In the genomic region with DNA sequence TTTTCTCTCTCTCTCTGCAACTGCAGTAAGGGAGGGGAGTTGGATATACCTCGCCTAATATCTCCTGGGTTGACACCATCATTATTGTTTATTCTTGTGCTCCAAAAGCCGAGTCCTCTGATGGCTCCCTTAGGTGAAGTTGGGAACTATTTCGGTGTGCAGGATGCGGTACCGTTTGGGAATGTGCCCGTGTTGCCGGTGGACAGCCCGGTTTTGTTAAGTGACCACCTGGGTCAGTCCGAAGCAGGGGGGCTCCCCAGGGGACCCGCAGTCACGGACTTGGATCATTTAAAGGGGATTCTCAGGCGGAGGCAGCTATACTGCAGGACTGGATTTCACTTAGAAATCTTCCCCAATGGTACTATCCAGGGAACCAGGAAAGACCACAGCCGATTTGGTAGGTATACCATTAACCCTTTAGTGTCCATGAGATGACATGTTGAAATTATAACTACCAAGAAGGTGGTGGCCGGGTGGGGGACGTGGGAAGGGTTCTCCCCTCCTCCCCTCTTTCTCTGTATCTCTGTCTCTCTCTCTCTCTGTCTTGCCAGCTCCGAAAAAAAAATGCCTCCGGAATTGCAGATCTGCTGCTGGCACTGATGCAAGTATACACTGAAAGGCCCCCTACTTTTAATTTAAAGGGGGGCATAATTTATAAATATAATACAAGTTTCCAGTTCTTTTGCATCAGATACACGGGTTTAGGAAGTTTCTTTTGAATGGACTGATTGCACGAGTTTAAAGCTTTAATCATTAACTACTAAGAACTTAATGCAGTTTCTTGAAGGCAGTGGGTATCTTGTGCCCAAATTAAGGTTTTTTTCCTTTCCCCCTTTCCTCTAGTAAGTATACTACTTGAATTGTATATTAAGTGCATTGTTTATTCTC, we compare ENCODE assay signal across 10 cellular contexts. TPM values are rescaled to one million over a fixed set of nuclear protein-coding genes. Genes with fewer than 3 reads are reported as not detected.
DNase-seq lines count a peak whose midpoint lies in the region; ATAC-seq, FAIRE-seq and TF ChIP-seq lines count a peak whose summit lies in the region.
"Had no signal": no experiment of that assay in that cellular context is flagged by ENCODE, and none has a peak within 500 bp of the region (broad histone marks: within the 10 kb centered on the region; RNA-seq: fewer than 3 reads in every experiment).

No MANE protein-coding gene starts in this region.

- no peaks in the 10 kb centered on the region for H3K9me3 ChIP-seq in A549
- H3K9me3 ChIP-seq in GM23248 (ENCODE audit: low read depth): no peaks in the 10 kb centered on the region
- H3K9me3 ChIP-seq in mucosa of rectum (ENCODE audit: control insufficient read depth in 2 of 2, low read length in 2 of 2): peaks cover 0 to 2% of the 10 kb centered on the region in 2 donors
- H3K9me3 ChIP-seq: adrenal gland had no signal

- H3K4me3 ChIP-seq in A549 (peak overlapping the region; percentile 15; the same call in 1 of the 3 replicates), GM23248 (peak overlapping the region; percentile 72; the same call in 1 of the 2 replicates), mucosa of rectum (ENCODE audit: low read length in 2 of 2) (peak overlapping the region; percentile 75 to 76)

- WGBS in A549 (ENCODE audit: missing lambda C conversion rate): 6% methylated on average over 9 of the region's 19 CpGs
- WGBS in GM23248 (ENCODE audit: low coverage in 1 of 2, low lambda C conversion rate in 2 of 2, missing lambda C conversion rate in 2 of 2), 2 experiments: 2 to 5% methylated on average over 19 of the region's 19 CpGs

- H3K79me2 ChIP-seq in GM23248 (ENCODE audit: insufficient read depth): no peaks in the 10 kb centered on the region

- H3K27ac ChIP-seq in A549 (no peak overlapping the region), GM23248 (no peak overlapping the region), mucosa of rectum (ENCODE audit: low read depth in 2 of 2, low read length in 2 of 2) (no peak overlapping the region)

- no peaks in the 10 kb centered on the region for H3K36me3 Mint-ChIP-seq in activated T-helper 2 cell treated with anti-CD3 and anti-CD28 coated beads, Interferon-gamma antibody, Interleukin-2, Interleukin-4, amounts not matched to agents 10 μg/mL and 5 μg/mL and 100 μg/mL, durations not matched to agents 14 hours and 24 hours and 36 hours (ENCODE audit: low read depth)
- no peaks in the 10 kb centered on the region for H3K36me3 Mint-ChIP-seq in HFFc6 (ENCODE audit: low read depth)

- FAIRE-seq in A549 (lab: Jason Lieb, UNC): no peak

- no peak for DNase-seq in A549 (ENCODE audit: low read depth in 1 of 2, low spot score in 1 of 2)
- no peak for DNase-seq in GM23248
- no peak for DNase-seq in activated T-helper 2 cell treated with anti-CD3 and anti-CD28 coated beads, Interferon-gamma antibody, Interleukin-2, Interleukin-4, amounts not matched to agents 10 μg/mL and 5 μg/mL and 100 μg/mL, durations not matched to agents 14 hours and 24 hours and 36 hours (ENCODE audit: low spot score)
- DNase-seq in NCI-H2196 (lab: John Stamatoyannopoulos, UW; ENCODE audit: unreplicated experiment): no peak
- no peak for DNase-seq in SIG-M5 treated with dmso at 0.1 percent for 504 hours (lab: John Stamatoyannopoulos, UW; ENCODE audit: unreplicated experiment)
- no peak for DNase-seq in HFFc6
- DNase-seq: islet precursor cell had no signal

- no peak for TF ChIP-seq RAD21 in A549 (conservative IDR thresholded peaks at IDR 0.05 in 1 of 2, IDR thresholded peaks at IDR 0.05 in 1 of 2)

- H3K4me1 Mint-ChIP-seq in activated T-helper 2 cell treated with anti-CD3 and anti-CD28 coated beads, Interferon-gamma antibody, Interleukin-2, Interleukin-4, amounts not matched to agents 10 μg/mL and 5 μg/mL and 100 μg/mL, durations not matched to agents 14 hours and 24 hours and 36 hours (ENCODE audit: low read depth): peaks cover 46% of the 10 kb centered on the region
- H3K4me1 Mint-ChIP-seq in HFFc6 (ENCODE audit: low read depth): peaks cover 22% of the 10 kb centered on the region

- H3K4me1 ChIP-seq in A549 (peaks cover 21% of the 10 kb centered on the region; the same call in 2 of the 3 replicates), GM23248 (ENCODE audit: insufficient read depth) (0 out of 2 replicates have a peak, but pooled peaks cover 2% of the 10 kb centered on the region), mucosa of rectum (ENCODE audit: control insufficient read depth in 2 of 2, insufficient read depth in 2 of 2, low read length in 2 of 2) (peaks cover 24 to 44% of the 10 kb centered on the region in 2 donors)

- TF ChIP-seq EP300 in A549 (IDR thresholded peaks at IDR 0.05): no peak

- no peak overlapping the region for H3K27ac Mint-ChIP-seq in activated T-helper 2 cell treated with anti-CD3 and anti-CD28 coated beads, Interferon-gamma antibody, Interleukin-2, Interleukin-4, amounts not matched to agents 10 μg/mL and 5 μg/mL and 100 μg/mL, durations not matched to agents 14 hours and 24 hours and 36 hours
- no peak overlapping the region for H3K27ac Mint-ChIP-seq in HFFc6

- H3K27me3 ChIP-seq in GM23248 (replicated peaks; ENCODE audit: insufficient read depth) (peaks cover 64% of the 10 kb centered on the region), mucosa of rectum (ENCODE audit: control insufficient read depth in 2 of 2, insufficient read depth in 2 of 2, low read length in 2 of 2) (peaks cover 9 to 13% of the 10 kb centered on the region in 2 donors)
- H3K27me3 ChIP-seq: adrenal gland had no signal

- no peaks in the 10 kb centered on the region for H3K9me3 Mint-ChIP-seq in activated T-helper 2 cell treated with anti-CD3 and anti-CD28 coated beads, Interferon-gamma antibody, Interleukin-2, Interleukin-4, amounts not matched to agents 10 μg/mL and 5 μg/mL and 100 μg/mL, durations not matched to agents 14 hours and 24 hours and 36 hours
- H3K9me3 Mint-ChIP-seq in HFFc6: no peaks in the 10 kb centered on the region; the same call in 1 of the 2 replicates

- H3K4me2 ChIP-seq in A549 (peak overlapping the region; percentile 100), GM23248 (ENCODE audit: unreplicated experiment) (peak overlapping the region; percentile 88)

- intact Hi-C loops in activated T-helper 2 cell treated with anti-CD3 and anti-CD28 coated beads, Interferon-gamma antibody, Interleukin-2, Interleukin-4, amounts not matched to agents 10 μg/mL and 5 μg/mL and 100 μg/mL, durations not matched to agents 14 hours and 24 hours and 36 hours (cut with micrococcal nuclease): loop anchor here (2.0 to 10.0 kb wide), 5 partner anchors 67 to 493 kb away; a partner anchor contains a TSS

- CTCF ChIA-PET in A549 (lab: Yijun Ruan, JAX): interaction anchor here (0.9 to 2.0 kb wide), 3 partner anchors 9 to 30 kb away, joined by 3 to 5 read pairs (median 3); no protein-coding TSS in a partner anchor

- H4K20me1 ChIP-seq in GM23248 (ENCODE audit: insufficient read depth): no peaks in the 10 kb centered on the region

- 0 out of 2 replicates have a peak, but pooled peaks cover 7% of the 10 kb centered on the region for H3F3A ChIP-seq in GM23248 (ENCODE audit: insufficient read depth)

- H3K27me3 Mint-ChIP-seq in activated T-helper 2 cell treated with anti-CD3 and anti-CD28 coated beads, Interferon-gamma antibody, Interleukin-2, Interleukin-4, amounts not matched to agents 10 μg/mL and 5 μg/mL and 100 μg/mL, durations not matched to agents 14 hours and 24 hours and 36 hours (ENCODE audit: low read depth): peaks cover 77% of the 10 kb centered on the region
- H3K27me3 Mint-ChIP-seq in HFFc6 (ENCODE audit: insufficient read depth): peaks cover 52% of the 10 kb centered on the region

- peak overlapping the region; percentile 79 for H3K4me3 Mint-ChIP-seq in activated T-helper 2 cell treated with anti-CD3 and anti-CD28 coated beads, Interferon-gamma antibody, Interleukin-2, Interleukin-4, amounts not matched to agents 10 μg/mL and 5 μg/mL and 100 μg/mL, durations not matched to agents 14 hours and 24 hours and 36 hours (ENCODE audit: low read depth)
- no peak overlapping the region for H3K4me3 Mint-ChIP-seq in HFFc6

- H3K36me3 ChIP-seq in GM23248 (ENCODE audit: low read depth) (no peaks in the 10 kb centered on the region), mucosa of rectum (ENCODE audit: control insufficient read depth in 2 of 2, insufficient read depth in 2 of 2, low read length in 2 of 2) (no peaks in the 10 kb centered on the region)
- H3K36me3 ChIP-seq: adrenal gland had no signal

- TF ChIP-seq CTCF in A549 (IDR thresholded peaks at IDR 0.05) (no peak), HFFc6 (IDR thresholded peaks at IDR 0.05) (no peak)

- TF ChIP-seq POLR2A in A549 (IDR thresholded peaks at IDR 0.05; ENCODE audit: low read length): no peak

- H2AFZ ChIP-seq in GM23248: no peak overlapping the region

- POLR2A ChIA-PET in A549 (lab: Yijun Ruan, JAX): no interaction called here

- no peaks in the 10 kb centered on the region for H3K9me2 ChIP-seq in GM23248 (ENCODE audit: insufficient read depth)

- ATAC-seq in A549 (no peak), GM19463 (IDR thresholded peaks at IDR 0.05; ENCODE audit: unreplicated experiment) (no peak)

- H3K9ac ChIP-seq in GM23248 (no peak overlapping the region), mucosa of rectum (ENCODE audit: low read depth in 1 of 2, low read length in 2 of 2) (peak overlapping the region in 1 of 2 donors; percentile 37)

- in situ Hi-C loops in GM23248 (cut with MboI): no loop called here

TF ChIP-seq in A549, 52 proteins besides CTCF, POLR2A, EP300 and RAD21 (continues in another document):
- TF ChIP-seq RCOR1 (IDR thresholded peaks at IDR 0.05; ENCODE audit: low read depth, low read length): no peak
- TF ChIP-seq NFE2L2 (conservative IDR thresholded peaks at IDR 0.05; ENCODE audit: low read length): no peak
- no peak for TF ChIP-seq HOXA7 (CRISPR knock-in tag; IDR thresholded peaks at IDR 0.05)
- TF ChIP-seq, protein P1, sequence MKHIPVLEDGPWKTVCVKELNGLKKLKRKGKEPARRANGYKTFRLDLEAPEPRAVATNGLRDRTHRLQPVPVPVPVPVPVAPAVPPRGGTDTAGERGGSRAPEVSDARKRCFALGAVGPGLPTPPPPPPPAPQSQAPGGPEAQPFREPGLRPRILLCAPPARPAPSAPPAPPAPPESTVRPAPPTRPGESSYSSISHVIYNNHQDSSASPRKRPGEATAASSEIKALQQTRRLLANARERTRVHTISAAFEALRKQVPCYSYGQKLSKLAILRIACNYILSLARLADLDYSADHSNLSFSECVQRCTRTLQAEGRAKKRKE (CRISPR knock-in tag; IDR thresholded peaks at IDR 0.05; ENCODE audit: low read depth): no peak

RNA-seq across cellular contexts. Expression of a gene that starts 1.2 kb away (rescaled TPM):
- not detected in 2 replicates for polyA plus RNA-seq in A549 (2011; rRNA removed)
- polyA plus RNA-seq in A549 (2012; cell fraction: cytosol; rRNA removed): not detected in 2 replicates
- not detected in 2 replicates for polyA plus RNA-seq in A549 (2012; cell fraction: nucleus; rRNA removed)
- not detected in 3 replicates for polyA plus RNA-seq in A549 (2017; fragmentation: RNase III; extraction: RNeasy Plus Mini Kit Qiagen cat#74134 plus additional on column Dnase treatment)
- polyA minus RNA-seq in A549 (2011; rRNA and poly(A)+ RNA removed): not detected in 2 replicates
- 0.65 TPM in 1 of 2 replicates, not detected in the other for total RNA-seq in GM23248 (2014; rRNA removed; shearing (Covaris generic))
- 0.39 and 0.75 TPM in 2 replicates for polyA plus RNA-seq in GM23248 (2016; fragmentation: Nextera tagmentation; extraction: Ambion mirVana)
- total RNA-seq in activated T-helper 2 cell treated with anti-CD3 and anti-CD28 coated beads, Interferon-gamma antibody, Interleukin-2, Interleukin-4, amounts not matched to agents 10 μg/mL and 5 μg/mL and 100 μg/mL, durations not matched to agents 14 hours and 24 hours and 36 hours: 0.39 and 0.60 TPM in 2 replicates
- not detected for total RNA-seq in HFFc6 (2021; fragmentation: NEBNext Ultra II Directional; extraction: Animal tissue kit (Norgen Biotek cat#: 25700))

Comparison
In these comparisons a context has a peak if more than half of its experiments do, and no peak if none do; other contexts are left out.
1. H3K4me3 ChIP-seq: peak in every context shown above with its lines; median percentile 76 in mucosa of rectum; 72 in GM23248; 15 in A549.